In genomic region chr20:63819224-63819917, GRCh38 we compare ENCODE assay signal across 12 cellular contexts. TPM values are rescaled to one million over a fixed set of nuclear protein-coding genes. Genes with fewer than 3 reads are reported as not detected.
DNase-seq lines count a peak whose midpoint lies in the region; ATAC-seq and TF ChIP-seq lines count a peak whose summit lies in the region.
"Had no signal": no experiment of that assay in that cellular context is flagged by ENCODE, and none has a peak within 500 bp of the region (broad histone marks: within the 10 kb centered on the region; RNA-seq: fewer than 3 reads in every experiment).

No MANE protein-coding gene starts in this region.

- TF ChIP-seq CTCF in VCaP (conservative IDR thresholded peaks at IDR 0.05) (peak; percentile 77), tibial nerve (IDR thresholded peaks at IDR 0.05) (peak in 3 of 5 experiments; percentile 31 to 43 (median 39))

- TF ChIP-seq EP300 in tibial nerve (IDR thresholded peaks at IDR 0.05) = no peak

- H3K9me3 ChIP-seq in right cardiac atrium (ENCODE audit: control insufficient read depth, low read length) (no peaks in the 10 kb centered on the region), tibial nerve (no peaks in the 10 kb centered on the region)

- ATAC-seq in right cardiac atrium (no peak), HG03565 (IDR thresholded peaks at IDR 0.05; ENCODE audit: unreplicated experiment) (no peak)

- H3K27me3 Mint-ChIP-seq in activated naive CD4-positive, alpha-beta T cell treated with anti-CD3 and anti-CD28 coated beads, Interleukin-2, amount 10 ng/mL, durations not matched to agents 7 days and 5 days = peaks cover 24% of the 10 kb centered on the region

- CTCF ChIA-PET in activated naive CD4-positive, alpha-beta T cell treated with anti-CD3 and anti-CD28 coated beads, Interleukin-2, amount 10 ng/mL, durations not matched to agents 7 days and 5 days (lab: Charles Lee) = no interaction called here

- DNase-seq in activated naive CD4-positive, alpha-beta T cell treated with anti-CD3 and anti-CD28 coated beads, Interleukin-2, amount 10 ng/mL, durations not matched to agents 7 days and 5 days = no peak
- DNase-seq in activated naive CD4-positive, alpha-beta T cell (lab: John Stamatoyannopoulos, UW) = no peak
- DNase-seq in right cardiac atrium = peak in 1 of 3 donors; percentile 74
- DNase-seq in tibial nerve (ENCODE audit: low spot score in 2 of 2) = peak in 1 of 2 donors; percentile 45
- no peak for DNase-seq in DMS 273 (lab: John Stamatoyannopoulos, UW; ENCODE audit: unreplicated experiment)
- no peak for DNase-seq in T-helper 1 cell
- DNase-seq: activated CD4-positive, alpha-beta T cell treated with anti-CD3 and anti-CD28 coated beads, Interleukin-2, amount 50 U/mL, for 1 hour; DMS153; NCI-H1105 treated with DMSO at 0.1 percent for 48 hours; stimulated activated CD4-positive, alpha-beta T cell treated with anti-CD3 and anti-CD28 coated beads, Interleukin-12 subunit alpha, Interleukin-12 subunit beta, amount 100 ng/mL, for 4 hours had no signal

- H3K4me1 Mint-ChIP-seq in activated naive CD4-positive, alpha-beta T cell treated with anti-CD3 and anti-CD28 coated beads, Interleukin-2, amount 10 ng/mL, durations not matched to agents 7 days and 5 days = no peaks in the 10 kb centered on the region

- no peak overlapping the region for H3K4me3 ChIP-seq in right cardiac atrium (ENCODE audit: low read length)
- H3K4me3 ChIP-seq in tibial nerve = no peak overlapping the region

- peaks cover 7% of the 10 kb centered on the region for H3K9me3 Mint-ChIP-seq in activated naive CD4-positive, alpha-beta T cell treated with anti-CD3 and anti-CD28 coated beads, Interleukin-2, amount 10 ng/mL, durations not matched to agents 7 days and 5 days

- H3K27ac ChIP-seq in VCaP (no peak overlapping the region; the same call in 1 of the 2 replicates), right cardiac atrium (ENCODE audit: low read length) (peak overlapping the region; percentile 23), tibial nerve (peak overlapping the region in 3 of 4 donors; percentile 20 to 35 (median 34))

- peaks cover 0 to 3% (median 0%) of the 10 kb centered on the region in 3 donors for H3K36me3 ChIP-seq in tibial nerve

- H3K4me1 ChIP-seq in right cardiac atrium (ENCODE audit: control insufficient read depth, insufficient read depth, low read length) (peaks cover 6% of the 10 kb centered on the region), tibial nerve (peaks cover 0 to 25% (median 0%) of the 10 kb centered on the region in 4 donors)

- intact Hi-C loops in right cardiac atrium (cut with DNase I) = no loop called here

- peak overlapping the region; percentile 24 for H3K27ac Mint-ChIP-seq in activated naive CD4-positive, alpha-beta T cell treated with anti-CD3 and anti-CD28 coated beads, Interleukin-2, amount 10 ng/mL, durations not matched to agents 7 days and 5 days

- TF ChIP-seq POLR2A in tibial nerve (IDR thresholded peaks at IDR 0.05) = no peak

- no peaks in the 10 kb centered on the region for H3K36me3 Mint-ChIP-seq in activated naive CD4-positive, alpha-beta T cell treated with anti-CD3 and anti-CD28 coated beads, Interleukin-2, amount 10 ng/mL, durations not matched to agents 7 days and 5 days

- H3K27me3 ChIP-seq in right cardiac atrium (ENCODE audit: control insufficient read depth, insufficient read depth) (no peaks in the 10 kb centered on the region), tibial nerve (no peaks in the 10 kb centered on the region)

- H3K4me3 Mint-ChIP-seq in activated naive CD4-positive, alpha-beta T cell treated with anti-CD3 and anti-CD28 coated beads, Interleukin-2, amount 10 ng/mL, durations not matched to agents 7 days and 5 days = no peak overlapping the region

- WGBS in right cardiac atrium = 40% methylated on average over 24 of the region's 24 CpGs
- 43 to 44% methylated on average over 24 of the region's 24 CpGs for WGBS in tibial nerve, 2 donors

RNA-seq across cellular contexts. Expression of gene ZBTB46, which starts 11.7 kb away (rescaled TPM):
- total RNA-seq in right cardiac atrium (10 to 100 TPM; 14.4 to 18.1 (median 16.3) TPM), tibial nerve (10 to 100 TPM; 11.5 to 20.4 (median 12.6) TPM)
- polyA plus RNA-seq in right cardiac atrium = 6.7 TPM

RNA-seq across cellular contexts. Expression of gene ABHD16B, which starts 41.9 kb away (rescaled TPM):
- total RNA-seq in right cardiac atrium (not detected), tibial nerve (not detected)
- polyA plus RNA-seq in right cardiac atrium = 0.54 TPM

RNA-seq across cellular contexts. Expression of gene TPD52L2, which starts 45.7 kb away (rescaled TPM):
- total RNA-seq in right cardiac atrium = 10 to 100 TPM; 62.1 to 73.5 (median 63.6) TPM
- polyA plus RNA-seq in right cardiac atrium = 52.3 TPM
- total RNA-seq in tibial nerve = 100 to 1,000 TPM; 108 to 122 (median 115) TPM
